Comparison of ENCODE assay signal across 1 cellular context in the genomic region with DNA sequence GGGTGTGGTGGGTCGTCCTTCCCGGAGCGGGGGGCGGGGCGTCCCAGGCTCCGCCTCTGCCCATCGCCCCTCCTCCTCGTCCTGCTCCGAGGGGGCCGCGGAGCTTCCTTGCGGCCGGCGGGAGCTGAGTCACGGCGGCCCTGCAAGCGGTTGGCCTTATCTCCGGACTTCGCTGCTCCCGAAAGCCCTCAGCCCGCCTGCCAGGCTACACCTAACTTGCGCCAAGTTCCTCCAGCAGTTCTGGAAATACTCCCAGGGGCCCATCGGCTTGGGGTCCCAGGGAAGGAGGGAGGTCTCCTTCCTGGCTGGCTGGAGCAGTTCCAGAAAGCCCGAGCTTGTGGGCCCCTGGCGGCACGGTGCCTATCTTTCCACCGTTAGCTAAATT.
A peak's percentile ranks its signal among the peaks of the same experiment; 100 is the strongest.
TF ChIP-seq lines count a peak whose summit lies in the region.

No MANE protein-coding gene starts in this region.

TF ChIP-seq in HepG2, 621 proteins besides CTCF, POLR2A, EP300 and RAD21 (continued from another document and continues in another):
- peak; percentile 41; the same call in 1 of the 2 replicates for TF ChIP-seq KDM3A (CRISPR knock-in tag; IDR thresholded peaks at IDR 0.05; ENCODE audit: low read depth)
- 0 out of 2 replicates have a peak, but pooled peaks have one; percentile 10 for TF ChIP-seq NR2C2 (CRISPR knock-in tag; IDR thresholded peaks at IDR 0.05; ENCODE audit: borderline replicate concordance)
- TF ChIP-seq, protein P1, sequence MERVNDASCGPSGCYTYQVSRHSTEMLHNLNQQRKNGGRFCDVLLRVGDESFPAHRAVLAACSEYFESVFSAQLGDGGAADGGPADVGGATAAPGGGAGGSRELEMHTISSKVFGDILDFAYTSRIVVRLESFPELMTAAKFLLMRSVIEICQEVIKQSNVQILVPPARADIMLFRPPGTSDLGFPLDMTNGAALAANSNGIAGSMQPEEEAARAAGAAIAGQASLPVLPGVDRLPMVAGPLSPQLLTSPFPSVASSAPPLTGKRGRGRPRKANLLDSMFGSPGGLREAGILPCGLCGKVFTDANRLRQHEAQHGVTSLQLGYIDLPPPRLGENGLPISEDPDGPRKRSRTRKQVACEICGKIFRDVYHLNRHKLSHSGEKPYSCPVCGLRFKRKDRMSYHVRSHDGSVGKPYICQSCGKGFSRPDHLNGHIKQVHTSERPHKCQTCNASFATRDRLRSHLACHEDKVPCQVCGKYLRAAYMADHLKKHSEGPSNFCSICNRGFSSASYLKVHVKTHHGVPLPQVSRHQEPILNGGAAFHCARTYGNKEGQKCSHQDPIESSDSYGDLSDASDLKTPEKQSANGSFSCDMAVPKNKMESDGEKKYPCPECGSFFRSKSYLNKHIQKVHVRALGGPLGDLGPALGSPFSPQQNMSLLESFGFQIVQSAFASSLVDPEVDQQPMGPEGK (CRISPR knock-in tag; IDR thresholded peaks at IDR 0.05): peak; percentile 63
- TF ChIP-seq NFE2 (CRISPR knock-in tag; IDR thresholded peaks at IDR 0.05): peak; percentile 78
- no peak for TF ChIP-seq HMG20B (CRISPR knock-in tag; conservative IDR thresholded peaks at IDR 0.05)
- TF ChIP-seq, protein P2, sequence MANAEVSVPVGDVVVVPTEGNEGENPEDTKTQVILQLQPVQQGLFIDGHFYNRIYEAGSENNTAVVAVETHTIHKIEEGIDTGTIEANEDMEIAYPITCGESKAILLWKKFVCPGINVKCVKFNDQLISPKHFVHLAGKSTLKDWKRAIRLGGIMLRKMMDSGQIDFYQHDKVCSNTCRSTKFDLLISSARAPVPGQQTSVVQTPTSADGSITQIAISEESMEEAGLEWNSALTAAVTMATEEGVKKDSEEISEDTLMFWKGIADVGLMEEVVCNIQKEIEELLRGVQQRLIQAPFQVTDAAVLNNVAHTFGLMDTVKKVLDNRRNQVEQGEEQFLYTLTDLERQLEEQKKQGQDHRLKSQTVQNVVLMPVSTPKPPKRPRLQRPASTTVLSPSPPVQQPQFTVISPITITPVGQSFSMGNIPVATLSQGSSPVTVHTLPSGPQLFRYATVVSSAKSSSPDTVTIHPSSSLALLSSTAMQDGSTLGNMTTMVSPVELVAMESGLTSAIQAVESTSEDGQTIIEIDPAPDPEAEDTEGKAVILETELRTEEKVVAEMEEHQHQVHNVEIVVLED (CRISPR knock-in tag; IDR thresholded peaks at IDR 0.05; ENCODE audit: borderline replicate concordance): no peak
- TF ChIP-seq ZNF761 (CRISPR knock-in tag; conservative IDR thresholded peaks at IDR 0.05): 0 out of 2 replicates have a peak, but pooled peaks have one; percentile 23
- TF ChIP-seq, protein P3, sequence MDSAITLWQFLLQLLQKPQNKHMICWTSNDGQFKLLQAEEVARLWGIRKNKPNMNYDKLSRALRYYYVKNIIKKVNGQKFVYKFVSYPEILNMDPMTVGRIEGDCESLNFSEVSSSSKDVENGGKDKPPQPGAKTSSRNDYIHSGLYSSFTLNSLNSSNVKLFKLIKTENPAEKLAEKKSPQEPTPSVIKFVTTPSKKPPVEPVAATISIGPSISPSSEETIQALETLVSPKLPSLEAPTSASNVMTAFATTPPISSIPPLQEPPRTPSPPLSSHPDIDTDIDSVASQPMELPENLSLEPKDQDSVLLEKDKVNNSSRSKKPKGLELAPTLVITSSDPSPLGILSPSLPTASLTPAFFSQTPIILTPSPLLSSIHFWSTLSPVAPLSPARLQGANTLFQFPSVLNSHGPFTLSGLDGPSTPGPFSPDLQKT (CRISPR knock-in tag; IDR thresholded peaks at IDR 0.05; ENCODE audit: borderline replicate concordance): 0 out of 2 replicates have a peak, but pooled peaks have one; percentile 9
- TF ChIP-seq HNF4A (CRISPR knock-in tag; IDR thresholded peaks at IDR 0.05): peak; percentile 39
- TF ChIP-seq ZNF331 (CRISPR knock-in tag; IDR thresholded peaks at IDR 0.05): no peak
- TF ChIP-seq TAF15 (IDR thresholded peaks at IDR 0.05; ENCODE audit: low read depth, low read length, poor library complexity, severe bottlenecking): no peak
- peak; percentile 47 for TF ChIP-seq YY1 (IDR thresholded peaks at IDR 0.05; ENCODE audit: insufficient read depth, insufficient replicate concordance, low read depth, low read length)
- TF ChIP-seq, protein P4, sequence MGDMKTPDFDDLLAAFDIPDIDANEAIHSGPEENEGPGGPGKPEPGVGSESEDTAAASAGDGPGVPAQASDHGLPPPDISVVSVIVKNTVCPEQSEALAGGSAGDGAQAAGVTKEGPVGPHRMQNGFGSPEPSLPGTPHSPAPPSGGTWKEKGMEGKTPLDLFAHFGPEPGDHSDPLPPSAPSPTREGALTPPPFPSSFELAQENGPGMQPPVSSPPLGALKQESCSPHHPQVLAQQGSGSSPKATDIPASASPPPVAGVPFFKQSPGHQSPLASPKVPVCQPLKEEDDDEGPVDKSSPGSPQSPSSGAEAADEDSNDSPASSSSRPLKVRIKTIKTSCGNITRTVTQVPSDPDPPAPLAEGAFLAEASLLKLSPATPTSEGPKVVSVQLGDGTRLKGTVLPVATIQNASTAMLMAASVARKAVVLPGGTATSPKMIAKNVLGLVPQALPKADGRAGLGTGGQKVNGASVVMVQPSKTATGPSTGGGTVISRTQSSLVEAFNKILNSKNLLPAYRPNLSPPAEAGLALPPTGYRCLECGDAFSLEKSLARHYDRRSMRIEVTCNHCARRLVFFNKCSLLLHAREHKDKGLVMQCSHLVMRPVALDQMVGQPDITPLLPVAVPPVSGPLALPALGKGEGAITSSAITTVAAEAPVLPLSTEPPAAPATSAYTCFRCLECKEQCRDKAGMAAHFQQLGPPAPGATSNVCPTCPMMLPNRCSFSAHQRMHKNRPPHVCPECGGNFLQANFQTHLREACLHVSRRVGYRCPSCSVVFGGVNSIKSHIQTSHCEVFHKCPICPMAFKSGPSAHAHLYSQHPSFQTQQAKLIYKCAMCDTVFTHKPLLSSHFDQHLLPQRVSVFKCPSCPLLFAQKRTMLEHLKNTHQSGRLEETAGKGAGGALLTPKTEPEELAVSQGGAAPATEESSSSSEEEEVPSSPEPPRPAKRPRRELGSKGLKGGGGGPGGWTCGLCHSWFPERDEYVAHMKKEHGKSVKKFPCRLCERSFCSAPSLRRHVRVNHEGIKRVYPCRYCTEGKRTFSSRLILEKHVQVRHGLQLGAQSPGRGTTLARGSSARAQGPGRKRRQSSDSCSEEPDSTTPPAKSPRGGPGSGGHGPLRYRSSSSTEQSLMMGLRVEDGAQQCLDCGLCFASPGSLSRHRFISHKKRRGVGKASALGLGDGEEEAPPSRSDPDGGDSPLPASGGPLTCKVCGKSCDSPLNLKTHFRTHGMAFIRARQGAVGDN (CRISPR knock-in tag; IDR thresholded peaks at IDR 0.05): peak; percentile 70
- peak; percentile 88 for TF ChIP-seq FOSL2 (CRISPR knock-in tag; IDR thresholded peaks at IDR 0.05)
- TF ChIP-seq SATB2 (CRISPR knock-in tag; IDR thresholded peaks at IDR 0.05): peak; percentile 79; the same call in 1 of the 2 replicates
- TF ChIP-seq, protein P5, sequence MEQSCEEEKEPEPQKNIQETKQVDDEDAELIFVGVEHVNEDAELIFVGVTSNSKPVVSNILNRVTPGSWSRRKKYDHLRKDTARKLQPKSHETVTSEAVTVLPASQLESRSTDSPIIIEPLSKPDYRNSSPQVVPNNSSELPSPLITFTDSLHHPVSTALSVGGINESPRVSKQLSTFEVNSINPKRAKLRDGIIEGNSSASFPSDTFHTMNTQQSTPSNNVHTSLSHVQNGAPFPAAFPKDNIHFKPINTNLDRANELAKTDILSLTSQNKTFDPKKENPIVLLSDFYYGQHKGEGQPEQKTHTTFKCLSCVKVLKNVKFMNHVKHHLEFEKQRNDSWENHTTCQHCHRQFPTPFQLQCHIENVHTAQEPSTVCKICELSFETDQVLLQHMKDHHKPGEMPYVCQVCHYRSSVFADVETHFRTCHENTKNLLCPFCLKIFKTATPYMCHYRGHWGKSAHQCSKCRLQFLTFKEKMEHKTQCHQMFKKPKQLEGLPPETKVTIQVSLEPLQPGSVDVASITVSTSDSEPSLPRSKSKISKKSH (CRISPR knock-in tag; IDR thresholded peaks at IDR 0.05; ENCODE audit: borderline replicate concordance): peak; percentile 17; the same call in 1 of the 2 replicates
- TF ChIP-seq ZNF674 (CRISPR knock-in tag; IDR thresholded peaks at IDR 0.05; ENCODE audit: low read depth): 0 out of 2 replicates have a peak, but pooled peaks have one; percentile 35
- TF ChIP-seq, protein P6, sequence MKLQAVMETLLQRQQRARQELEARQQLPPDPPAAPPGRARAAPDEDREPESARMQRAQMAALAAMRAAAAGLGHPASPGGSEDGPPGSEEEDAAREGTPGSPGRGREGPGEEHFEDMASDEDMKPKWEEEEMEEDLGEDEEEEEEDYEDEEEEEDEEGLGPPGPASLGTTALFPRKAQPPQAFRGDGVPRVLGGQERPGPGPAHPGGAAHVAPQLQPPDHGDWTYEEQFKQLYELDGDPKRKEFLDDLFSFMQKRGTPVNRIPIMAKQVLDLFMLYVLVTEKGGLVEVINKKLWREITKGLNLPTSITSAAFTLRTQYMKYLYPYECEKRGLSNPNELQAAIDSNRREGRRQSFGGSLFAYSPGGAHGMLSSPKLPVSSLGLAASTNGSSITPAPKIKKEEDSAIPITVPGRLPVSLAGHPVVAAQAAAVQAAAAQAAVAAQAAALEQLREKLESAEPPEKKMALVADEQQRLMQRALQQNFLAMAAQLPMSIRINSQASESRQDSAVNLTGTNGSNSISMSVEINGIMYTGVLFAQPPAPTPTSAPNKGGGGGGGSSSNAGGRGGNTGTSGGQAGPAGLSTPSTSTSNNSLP (IDR thresholded peaks at IDR 0.05; ENCODE audit: low read depth, low read length): no peak
- TF ChIP-seq ZNF33B (CRISPR knock-in tag; IDR thresholded peaks at IDR 0.05): no peak
- TF ChIP-seq SALL2 (CRISPR knock-in tag; IDR thresholded peaks at IDR 0.05): no peak; the same call in 1 of the 2 replicates
- no peak for TF ChIP-seq FLYWCH1 (CRISPR knock-in tag; IDR thresholded peaks at IDR 0.05)
- TF ChIP-seq ZFY (CRISPR knock-in tag; IDR thresholded peaks at IDR 0.05): peak; percentile 88
- no peak for TF ChIP-seq ZNF446 (CRISPR knock-in tag; IDR thresholded peaks at IDR 0.05)
- TF ChIP-seq RBAK (CRISPR knock-in tag; IDR thresholded peaks at IDR 0.05): no peak
- TF ChIP-seq ZNF354B (CRISPR knock-in tag; IDR thresholded peaks at IDR 0.05): no peak
- TF ChIP-seq MIER2 (CRISPR knock-in tag; IDR thresholded peaks at IDR 0.05): no peak
- no peak for TF ChIP-seq ZNF124 (CRISPR knock-in tag; IDR thresholded peaks at IDR 0.05)
- 0 out of 2 replicates have a peak, but pooled peaks have one; percentile 16 for TF ChIP-seq FOXC1 (CRISPR knock-in tag; IDR thresholded peaks at IDR 0.05; ENCODE audit: borderline replicate concordance)
- no peak for TF ChIP-seq ZNF20 (CRISPR knock-in tag; IDR thresholded peaks at IDR 0.05)
- peak; percentile 44; the same call in 1 of the 2 replicates for TF ChIP-seq SMAD3 (CRISPR knock-in tag; IDR thresholded peaks at IDR 0.05)
- TF ChIP-seq, protein P7, sequence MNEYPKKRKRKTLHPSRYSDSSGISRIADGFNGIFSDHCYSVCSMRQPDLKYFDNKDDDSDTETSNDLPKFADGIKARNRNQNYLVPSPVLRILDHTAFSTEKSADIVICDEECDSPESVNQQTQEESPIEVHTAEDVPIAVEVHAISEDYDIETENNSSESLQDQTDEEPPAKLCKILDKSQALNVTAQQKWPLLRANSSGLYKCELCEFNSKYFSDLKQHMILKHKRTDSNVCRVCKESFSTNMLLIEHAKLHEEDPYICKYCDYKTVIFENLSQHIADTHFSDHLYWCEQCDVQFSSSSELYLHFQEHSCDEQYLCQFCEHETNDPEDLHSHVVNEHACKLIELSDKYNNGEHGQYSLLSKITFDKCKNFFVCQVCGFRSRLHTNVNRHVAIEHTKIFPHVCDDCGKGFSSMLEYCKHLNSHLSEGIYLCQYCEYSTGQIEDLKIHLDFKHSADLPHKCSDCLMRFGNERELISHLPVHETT (CRISPR knock-in tag; conservative IDR thresholded peaks at IDR 0.05): no peak
- no peak for TF ChIP-seq ZNF713 (CRISPR knock-in tag; IDR thresholded peaks at IDR 0.05)
- TF ChIP-seq NFRKB (IDR thresholded peaks at IDR 0.05): no peak
- TF ChIP-seq SIN3A (IDR thresholded peaks at IDR 0.05; ENCODE audit: borderline replicate concordance, low read depth, low read length): peak; percentile 40; the same call in 1 of the 2 replicates
- no peak for TF ChIP-seq ZNF768 (CRISPR knock-in tag; IDR thresholded peaks at IDR 0.05)
- 0 out of 2 replicates have a peak, but pooled peaks have one; percentile 34 for TF ChIP-seq KLF15 (CRISPR knock-in tag; IDR thresholded peaks at IDR 0.05; ENCODE audit: borderline replicate concordance)
- TF ChIP-seq, protein P8, sequence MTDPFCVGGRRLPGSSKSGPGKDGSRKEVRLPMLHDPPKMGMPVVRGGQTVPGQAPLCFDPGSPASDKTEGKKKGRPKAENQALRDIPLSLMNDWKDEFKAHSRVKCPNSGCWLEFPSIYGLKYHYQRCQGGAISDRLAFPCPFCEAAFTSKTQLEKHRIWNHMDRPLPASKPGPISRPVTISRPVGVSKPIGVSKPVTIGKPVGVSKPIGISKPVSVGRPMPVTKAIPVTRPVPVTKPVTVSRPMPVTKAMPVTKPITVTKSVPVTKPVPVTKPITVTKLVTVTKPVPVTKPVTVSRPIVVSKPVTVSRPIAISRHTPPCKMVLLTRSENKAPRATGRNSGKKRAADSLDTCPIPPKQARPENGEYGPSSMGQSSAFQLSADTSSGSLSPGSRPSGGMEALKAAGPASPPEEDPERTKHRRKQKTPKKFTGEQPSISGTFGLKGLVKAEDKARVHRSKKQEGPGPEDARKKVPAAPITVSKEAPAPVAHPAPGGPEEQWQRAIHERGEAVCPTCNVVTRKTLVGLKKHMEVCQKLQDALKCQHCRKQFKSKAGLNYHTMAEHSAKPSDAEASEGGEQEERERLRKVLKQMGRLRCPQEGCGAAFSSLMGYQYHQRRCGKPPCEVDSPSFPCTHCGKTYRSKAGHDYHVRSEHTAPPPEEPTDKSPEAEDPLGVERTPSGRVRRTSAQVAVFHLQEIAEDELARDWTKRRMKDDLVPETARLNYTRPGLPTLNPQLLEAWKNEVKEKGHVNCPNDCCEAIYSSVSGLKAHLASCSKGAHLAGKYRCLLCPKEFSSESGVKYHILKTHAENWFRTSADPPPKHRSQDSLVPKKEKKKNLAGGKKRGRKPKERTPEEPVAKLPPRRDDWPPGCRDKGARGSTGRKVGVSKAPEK (CRISPR knock-in tag; IDR thresholded peaks at IDR 0.05; ENCODE audit: borderline replicate concordance): no peak
- TF ChIP-seq, protein P9, sequence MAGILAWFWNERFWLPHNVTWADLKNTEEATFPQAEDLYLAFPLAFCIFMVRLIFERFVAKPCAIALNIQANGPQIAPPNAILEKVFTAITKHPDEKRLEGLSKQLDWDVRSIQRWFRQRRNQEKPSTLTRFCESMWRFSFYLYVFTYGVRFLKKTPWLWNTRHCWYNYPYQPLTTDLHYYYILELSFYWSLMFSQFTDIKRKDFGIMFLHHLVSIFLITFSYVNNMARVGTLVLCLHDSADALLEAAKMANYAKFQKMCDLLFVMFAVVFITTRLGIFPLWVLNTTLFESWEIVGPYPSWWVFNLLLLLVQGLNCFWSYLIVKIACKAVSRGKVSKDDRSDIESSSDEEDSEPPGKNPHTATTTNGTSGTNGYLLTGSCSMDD (CRISPR knock-in tag; IDR thresholded peaks at IDR 0.05): 0 out of 2 replicates have a peak, but pooled peaks have one; percentile 84
- TF ChIP-seq RARA (CRISPR knock-in tag; IDR thresholded peaks at IDR 0.05): no peak
- TF ChIP-seq ADNP (CRISPR knock-in tag; IDR thresholded peaks at IDR 0.05): no peak
- TF ChIP-seq ZNF883 (CRISPR knock-in tag; IDR thresholded peaks at IDR 0.05; ENCODE audit: not compliant biosample characterization): peak; percentile 15
- TF ChIP-seq, protein P10, sequence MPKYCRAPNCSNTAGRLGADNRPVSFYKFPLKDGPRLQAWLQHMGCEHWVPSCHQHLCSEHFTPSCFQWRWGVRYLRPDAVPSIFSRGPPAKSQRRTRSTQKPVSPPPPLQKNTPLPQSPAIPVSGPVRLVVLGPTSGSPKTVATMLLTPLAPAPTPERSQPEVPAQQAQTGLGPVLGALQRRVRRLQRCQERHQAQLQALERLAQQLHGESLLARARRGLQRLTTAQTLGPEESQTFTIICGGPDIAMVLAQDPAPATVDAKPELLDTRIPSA (CRISPR knock-in tag; IDR thresholded peaks at IDR 0.05; ENCODE audit: borderline replicate concordance): no peak
- no peak for TF ChIP-seq TCF7L2 (IDR thresholded peaks at IDR 0.05; ENCODE audit: low read depth, low read length)
